ENCODE assay signal across 1 cellular context in the genomic region with DNA sequence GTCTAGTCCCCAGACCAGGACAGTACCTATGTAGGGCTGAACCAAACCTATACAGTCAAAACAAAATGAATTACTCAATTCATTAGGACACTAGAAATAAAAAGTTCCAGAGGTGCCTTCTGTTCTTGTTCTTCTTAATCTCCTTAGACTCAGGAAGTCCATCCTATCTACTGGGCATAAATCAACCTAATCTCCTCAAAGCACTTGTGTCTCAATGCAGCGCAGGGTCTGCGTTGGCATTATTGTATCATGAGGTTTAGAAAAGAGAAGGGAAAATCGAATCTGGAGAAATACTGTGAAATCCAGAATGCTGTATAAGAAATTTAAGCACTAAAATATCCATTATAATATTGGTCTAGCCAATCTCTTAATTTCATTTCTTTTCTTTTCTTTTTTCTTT.
TF ChIP-seq lines count a peak whose summit lies in the region.

No MANE protein-coding gene starts in this region.

TF ChIP-seq in K562, 482 proteins besides CTCF, POLR2A, EP300 and RAD21 (continued from another document):
- TF ChIP-seq CBFA2T3 (IDR thresholded peaks at IDR 0.05) (peak; percentile 73), ZFP91 (CRISPR knock-in tag; IDR thresholded peaks at IDR 0.05) (no peak), SRSF9 (IDR thresholded peaks at IDR 0.05; ENCODE audit: borderline replicate concordance, low read depth, low read length) (no peak), CXXC5 (CRISPR knock-in tag; IDR thresholded peaks at IDR 0.05) (peak; percentile 52; the same call in 1 of the 2 replicates), TCFL5 (CRISPR knock-in tag; conservative IDR thresholded peaks at IDR 0.05) (no peak)
